Comparison of ENCODE assay signal across 1 cellular context in genomic region chr1:244599937-244600350, GRCh38.
TF ChIP-seq lines count a peak whose summit lies in the region.

No MANE protein-coding gene starts in this region.

TF ChIP-seq in K562, 482 proteins besides CTCF, POLR2A, EP300 and RAD21 (continued from another document):
- TF ChIP-seq RBBP5 (IDR thresholded peaks at IDR 0.05; ENCODE audit: borderline replicate concordance, insufficient read depth, low read length, poor library complexity, severe bottlenecking) (no peak), FOSL1 (tag; conservative IDR thresholded peaks at IDR 0.05) (peak; percentile 97), ATF7 (IDR thresholded peaks at IDR 0.05) (peak; percentile 51; the same call in 1 of the 2 replicates), U2AF2 (optimal IDR thresholded peaks at IDR 0.05; ENCODE audit: low read depth, low read length) (no peak), ZNF444 (CRISPR knock-in tag; IDR thresholded peaks at IDR 0.05) (no peak), JUND (IDR thresholded peaks at IDR 0.05; ENCODE audit: borderline replicate concordance, low read depth, low read length) (peak; percentile 93), JUND (tag; IDR thresholded peaks at IDR 0.05; ENCODE audit: borderline replicate concordance, low read depth, low read length) (peak; percentile 87), NBN (IDR thresholded peaks at IDR 0.05; ENCODE audit: low read depth) (no peak), ARID3B (CRISPR knock-in tag; IDR thresholded peaks at IDR 0.05; ENCODE audit: borderline replicate concordance) (no peak), MTF1 (CRISPR knock-in tag; IDR thresholded peaks at IDR 0.05; ENCODE audit: borderline replicate concordance) (no peak), HDAC3 (IDR thresholded peaks at IDR 0.05; ENCODE audit: borderline replicate concordance, partially characterized antibody) (no peak), CBFA2T2 (conservative IDR thresholded peaks at IDR 0.05) (no peak), LCOR (CRISPR knock-in tag; IDR thresholded peaks at IDR 0.05) (0 out of 2 replicates have a peak, but pooled peaks have one; percentile 25), CREM (IDR thresholded peaks at IDR 0.05; ENCODE audit: low read depth) (peak; percentile 75), JUN (IDR thresholded peaks at IDR 0.05; ENCODE audit: borderline replicate concordance, low read depth, low read length) (peak; percentile 98), JUN (CRISPR knock-in tag; IDR thresholded peaks at IDR 0.05; ENCODE audit: borderline replicate concordance) (no peak), ZNF318 (IDR thresholded peaks at IDR 0.05; ENCODE audit: borderline replicate concordance in 1 of 2, low read depth in 1 of 2) (peak in 1 of 2 experiments; percentile 58; a peak in 1 of 4 replicates), ATF1 (CRISPR knock-in tag; IDR thresholded peaks at IDR 0.05) (no peak), ATF1 (tag; IDR thresholded peaks at IDR 0.05) (peak; percentile 51; the same call in 1 of the 2 replicates), SMARCA4 (IDR thresholded peaks at IDR 0.05) (peak; percentile 51; the same call in 1 of the 2 replicates), RBM39 (optimal IDR thresholded peaks at IDR 0.05; ENCODE audit: low read depth, low read length) (no peak), HMGXB4 (CRISPR knock-in tag; IDR thresholded peaks at IDR 0.05) (no peak), ZBED1 (IDR thresholded peaks at IDR 0.05) (no peak), KDM4B (IDR thresholded peaks at IDR 0.05; ENCODE audit: borderline replicate concordance in 2 of 2, low read depth in 1 of 2) (no peak), MEF2D (tag; conservative IDR thresholded peaks at IDR 0.05; ENCODE audit: low read depth) (no peak), MBD2 (IDR thresholded peaks at IDR 0.05; ENCODE audit: borderline replicate concordance, low read depth) (no peak), ZMIZ1 (IDR thresholded peaks at IDR 0.05; ENCODE audit: low read depth in 2 of 2, low read length in 2 of 2) (no peak), TSC22D4 (tag; IDR thresholded peaks at IDR 0.05) (no peak), ZNF589 (CRISPR knock-in tag; IDR thresholded peaks at IDR 0.05; ENCODE audit: low read depth) (no peak)
